Comparison of ENCODE assay signal across 8 cellular contexts in genomic region chr1:211577277-211577825, GRCh38. TPM values are rescaled to one million over a fixed set of nuclear protein-coding genes. Genes with fewer than 3 reads are reported as not detected.
DNase-seq lines count a peak whose midpoint lies in the region; ATAC-seq and TF ChIP-seq lines count a peak whose summit lies in the region.

No MANE protein-coding gene starts in this region.

- POLR2A ChIA-PET in CD4-positive, alpha-beta memory T cell (lab: Charles Lee; ENCODE audit: partially characterized antibody), result interaction anchor here (1.0 kb wide), 1 partner anchor 62 kb away, joined by 3 read pairs; no protein-coding TSS in a partner anchor

- peak overlapping the region; percentile 76 for H3K27ac ChIP-seq in CD4-positive, alpha-beta memory T cell (ENCODE audit: low read depth, low read length)

- in situ Hi-C loops in G401 (cut with HindIII; ENCODE audit: low sequenced_read_pairs), result no loop called here
- in situ Hi-C loops in GM13977 (cut with MboI; ENCODE audit: low pct_unique_long_range_greater_than_20kb, low sequenced_read_pairs, unreplicated experiment), result no loop called here

- ATAC-seq in GM21360 (IDR thresholded peaks at IDR 0.05; ENCODE audit: unreplicated experiment), result no peak

- H3K4me1 ChIP-seq in CD4-positive, alpha-beta memory T cell (ENCODE audit: insufficient read depth, low read length), result peaks cover 42% of the 10 kb centered on the region

- CTCF ChIA-PET in CD4-positive, alpha-beta memory T cell (lab: Charles Lee; ENCODE audit: partially characterized antibody), result interaction anchor here (1.2 to 1.5 kb wide), 4 partner anchors 47 to 78 kb away, joined by 3 to 8 read pairs (median 6); no protein-coding TSS in a partner anchor

- peak overlapping the region in 6 of 7 donors; percentile 75 to 91 (median 84) for H3K27ac Mint-ChIP-seq in CD4-positive, alpha-beta memory T cell
- peak overlapping the region; percentile 56 to 87 (median 71) for H3K27ac Mint-ChIP-seq in nephron

- TF ChIP-seq CTCF in nephron (IDR thresholded peaks at IDR 0.05; ENCODE audit: unreplicated experiment in 3 of 3), result no peak
- TF ChIP-seq CTCF in GM13977 (IDR thresholded peaks at IDR 0.05; ENCODE audit: extremely low read depth, insufficient read depth, missing control alignments), result no peak

- H3K9me3 Mint-ChIP-seq in CD4-positive, alpha-beta memory T cell, result no peaks in the 10 kb centered on the region
- no peaks in the 10 kb centered on the region for H3K9me3 Mint-ChIP-seq in nephron

- H3K4me3 ChIP-seq in CD4-positive, alpha-beta memory T cell (ENCODE audit: low read length in 2 of 2), result peak overlapping the region; percentile 64 to 86

- intact Hi-C loops in CD4-positive, alpha-beta memory T cell (cut with micrococcal nuclease), result loop anchor here (1.0 to 5.0 kb wide), 4 partner anchors 48 to 1280 kb away; partner anchors contain the start of genes FLVCR1 and LPGAT1

- peaks cover 0 to 2% of the 10 kb centered on the region in 2 donors for H3K27me3 Mint-ChIP-seq in CD4-positive, alpha-beta memory T cell
- peaks cover 5% of the 10 kb centered on the region for H3K27me3 Mint-ChIP-seq in nephron (ENCODE audit: low read depth)

- no peaks in the 10 kb centered on the region for H3K36me3 ChIP-seq in CD4-positive, alpha-beta memory T cell (ENCODE audit: insufficient read depth, low read length)

- peaks cover 21 to 64% (median 38%) of the 10 kb centered on the region in 4 donors for H3K4me1 Mint-ChIP-seq in CD4-positive, alpha-beta memory T cell
- peaks cover 56% of the 10 kb centered on the region for H3K4me1 Mint-ChIP-seq in nephron

- peak overlapping the region; percentile 90 to 94 (median 92) for H3K4me3 Mint-ChIP-seq in CD4-positive, alpha-beta memory T cell
- peak overlapping the region; percentile 96 to 99 (median 98) for H3K4me3 Mint-ChIP-seq in nephron

- DNase-seq in CD4-positive, alpha-beta memory T cell, result peak in 1 of 5 donors; percentile 4
- DNase-seq in NCI-H1105 treated with DMSO at 0.1 percent for 48 hours (lab: John Stamatoyannopoulos, UW) (peak; percentile 52), dedifferentiated amniotic fluid mesenchymal stem cell (ENCODE audit: extremely low spot score) (peak; percentile 15), G401 (ENCODE audit: low spot score) (no peak), NCI-H345 treated with DMSO at 0.1 percent for 48 hours (lab: John Stamatoyannopoulos, UW; ENCODE audit: unreplicated experiment) (no peak), GM13977 (ENCODE audit: low spot score) (no peak)

- no peaks in the 10 kb centered on the region for H3K27me3 ChIP-seq in CD4-positive, alpha-beta memory T cell (ENCODE audit: insufficient read depth, low read length)

- peaks cover 11 to 32% of the 10 kb centered on the region in 2 donors for H3K36me3 Mint-ChIP-seq in CD4-positive, alpha-beta memory T cell
- peaks cover 21% of the 10 kb centered on the region for H3K36me3 Mint-ChIP-seq in nephron (ENCODE audit: low read depth)

- no peaks in the 10 kb centered on the region for H3K9me3 ChIP-seq in CD4-positive, alpha-beta memory T cell (ENCODE audit: control insufficient read depth in 1 of 2, low read length in 2 of 2)

RNA-seq across cellular contexts. Expression of gene SLC30A1, which starts 1.6 kb away (rescaled TPM):
- 10 to 100 TPM; 10.1 to 10.6 TPM for total RNA-seq in CD4-positive, alpha-beta memory T cell
- 1 to 10 TPM; 2.5 to 2.6 TPM for polyA plus RNA-seq in CD4-positive, alpha-beta memory T cell
- total RNA-seq in G401 (2014; rRNA removed; shearing (Covaris generic)), result 14.3 and 16.6 TPM in 2 replicates

Comparison
In these comparisons a context has a peak if more than half of its experiments do, and no peak if none do; other contexts are left out.
1. DNase-seq: peak in NCI-H1105 treated with DMSO at 0.1 percent for 48 hours (single experiment) and dedifferentiated amniotic fluid mesenchymal stem cell (single experiment); none in G401 (single experiment), NCI-H345 treated with DMSO at 0.1 percent for 48 hours (single experiment) and GM13977 (single experiment).